In genomic region chr15:61871926-61872522, GRCh38 we compare ENCODE assay signal across 8 cellular contexts.
DNase-seq lines count a peak whose midpoint lies in the region; ATAC-seq, FAIRE-seq and TF ChIP-seq lines count a peak whose summit lies in the region.

No MANE protein-coding gene starts in this region.

- H3K9ac ChIP-seq in colonic mucosa (ENCODE audit: low read depth in 2 of 2, low read length in 2 of 2): no peak overlapping the region

- H3K36me3 ChIP-seq in colonic mucosa (no peaks in the 10 kb centered on the region), pancreas (peaks cover 0 to 15% (median 0%) of the 10 kb centered on the region in 3 donors)

- TF ChIP-seq CTCF in colonic mucosa (IDR thresholded peaks at IDR 0.05): peak; percentile 52
- TF ChIP-seq CTCF in pancreas (IDR thresholded peaks at IDR 0.05): peak in 2 of 4 donors; percentile 30 to 34

- H3K27me3 ChIP-seq in colonic mucosa (no peaks in the 10 kb centered on the region), pancreas (no peaks in the 10 kb centered on the region)

- FAIRE-seq in pancreas (lab: Jason Lieb, UNC): peak; percentile 88

- DNase-seq in NCI-H2107 treated with DMSO at 0.1 percent for 48 hours (lab: John Stamatoyannopoulos, UW; ENCODE audit: unreplicated experiment) (peak; percentile 42), NCI-H2107 (lab: John Stamatoyannopoulos, UW) (no peak), NCI-H2227 treated with DMSO at 0.1 percent for 48 hours (lab: John Stamatoyannopoulos, UW) (peak; percentile 22), colonic mucosa (no peak), pancreas (no peak), T-helper 9 cell (no peak)

- peak; percentile 50 to 78 (median 73) for ATAC-seq in pancreas
- no peak for ATAC-seq in GM19467 (IDR thresholded peaks at IDR 0.05; ENCODE audit: unreplicated experiment)
- no peak for ATAC-seq in HG03108 (IDR thresholded peaks at IDR 0.05; ENCODE audit: unreplicated experiment)

- no peaks in the 10 kb centered on the region for H3K4me1 ChIP-seq in colonic mucosa
- no peaks in the 10 kb centered on the region for H3K4me1 ChIP-seq in pancreas

- intact Hi-C loops in colonic mucosa (cut with DNase I): loop anchor here (5.0 to 10.0 kb wide), 2 partner anchors 203 to 435 kb away; no protein-coding TSS in a partner anchor
- intact Hi-C loops in pancreas (cut with DNase I): no loop called here

- H3K9me3 ChIP-seq in colonic mucosa (no peaks in the 10 kb centered on the region), pancreas (no peaks in the 10 kb centered on the region)

- 94 to 99% methylated on average over 1 of the region's 1 CpG for WGBS in pancreas, 2 donors

- H3K4me3 ChIP-seq in colonic mucosa (no peak overlapping the region), pancreas (no peak overlapping the region)

- no peak overlapping the region for H3K27ac ChIP-seq in colonic mucosa
- no peak overlapping the region for H3K27ac ChIP-seq in pancreas

Comparison
In these comparisons a context has a peak if more than half of its experiments do, and no peak if none do; other contexts are left out.
1. DNase-seq: peak in NCI-H2107 treated with DMSO at 0.1 percent for 48 hours (single experiment) and NCI-H2227 treated with DMSO at 0.1 percent for 48 hours (single experiment); none in NCI-H2107 (single experiment), colonic mucosa (single experiment), pancreas (0 of 6) and T-helper 9 cell (single experiment).
2. ATAC-seq: peak in pancreas (4 of 4); none in GM19467 (single experiment) and HG03108 (single experiment).